ENCODE assay signal across 22 cellular contexts in the genomic region with DNA sequence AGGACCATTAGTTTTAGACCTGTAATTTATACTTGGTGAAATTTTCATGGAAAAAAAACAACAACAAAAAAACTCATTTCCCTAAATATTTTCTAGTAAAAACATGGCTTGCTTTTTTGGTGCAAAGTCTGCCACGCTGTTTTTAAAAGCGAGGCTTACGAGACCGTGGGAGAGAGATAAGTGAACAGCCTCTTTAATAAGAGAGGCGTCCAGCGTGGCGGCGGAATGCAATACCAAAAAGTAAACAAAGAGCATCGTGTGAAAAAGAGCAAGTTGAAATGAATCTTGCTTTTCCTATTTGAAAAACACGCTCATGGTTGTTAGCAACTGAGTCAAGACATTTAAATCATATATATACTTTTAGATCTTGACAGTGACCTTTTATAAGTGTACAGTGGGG. TPM values are rescaled to one million over a fixed set of nuclear protein-coding genes. Genes with fewer than 3 reads are reported as not detected.
A peak's percentile ranks its signal among the peaks of the same experiment; 100 is the strongest.
DNase-seq lines count a peak whose midpoint lies in the region; TF ChIP-seq lines count a peak whose summit lies in the region.
"Had no signal": no experiment of that assay in that cellular context is flagged by ENCODE, and none has a peak within 500 bp of the region (broad histone marks: within the 10 kb centered on the region; RNA-seq: fewer than 3 reads in every experiment).

No MANE protein-coding gene starts in this region.

- H3K79me2 ChIP-seq in parathyroid adenoma: no peaks in the 10 kb centered on the region

- H3K9me3 ChIP-seq in parathyroid adenoma (ENCODE audit: control insufficient read depth, low read length): no peaks in the 10 kb centered on the region
- H3K9me3 ChIP-seq: BE2C had no signal

- intact Hi-C loops in activated CD4-positive, alpha-beta T cell treated with anti-CD3 and anti-CD28 coated beads, Interleukin-2, amount 10 ng/mL, durations not matched to agents 24 days and 14 days (cut with micrococcal nuclease): loop anchor here (10.0 kb wide), 1 partner anchor 269 kb away; no protein-coding TSS in a partner anchor

- H3K4me1 ChIP-seq in parathyroid adenoma: peaks cover 38% of the 10 kb centered on the region

- no peak overlapping the region for H3K27ac Mint-ChIP-seq in activated CD4-positive, alpha-beta T cell treated with anti-CD3 and anti-CD28 coated beads, Interleukin-2, amount 10 ng/mL, durations not matched to agents 24 days and 14 days
- H3K27ac Mint-ChIP-seq: CD14-positive monocyte; CD4-positive, alpha-beta memory T cell had no signal

- peak overlapping the region; percentile 45 for H3K4me2 ChIP-seq in parathyroid adenoma (ENCODE audit: low read length)
- H3K4me2 ChIP-seq: BLaER1 had no signal

- H3K4me3 ChIP-seq in choroid plexus epithelial cell (ENCODE audit: low read depth, low read length) (no peak overlapping the region), parathyroid adenoma (ENCODE audit: low read depth, low read length) (no peak overlapping the region)
- H3K4me3 ChIP-seq: BLaER1 had no signal

- H3K36me3 ChIP-seq in parathyroid adenoma (ENCODE audit: control insufficient read depth, insufficient read depth, low read length): no peaks in the 10 kb centered on the region
- H3K36me3 ChIP-seq: BE2C, BLaER1 had no signal

- H3K27me3 Mint-ChIP-seq in activated CD4-positive, alpha-beta T cell treated with anti-CD3 and anti-CD28 coated beads, Interleukin-2, amount 10 ng/mL, durations not matched to agents 24 days and 14 days: peaks cover 14% of the 10 kb centered on the region

- no peaks in the 10 kb centered on the region for H3K27me3 ChIP-seq in parathyroid adenoma (ENCODE audit: control insufficient read depth, insufficient read depth, low read length)
- H3K27me3 ChIP-seq: BE2C, BLaER1 had no signal

- H3K36me3 Mint-ChIP-seq in activated CD4-positive, alpha-beta T cell treated with anti-CD3 and anti-CD28 coated beads, Interleukin-2, amount 10 ng/mL, durations not matched to agents 24 days and 14 days (ENCODE audit: low read depth): peaks cover 4% of the 10 kb centered on the region
- H3K36me3 Mint-ChIP-seq: CD14-positive monocyte; CD4-positive, alpha-beta memory T cell; CD4-positive, CD25-positive, alpha-beta regulatory T cell had no signal

- no peak overlapping the region for H3K4me3 Mint-ChIP-seq in activated CD4-positive, alpha-beta T cell treated with anti-CD3 and anti-CD28 coated beads, Interleukin-2, amount 10 ng/mL, durations not matched to agents 24 days and 14 days
- H3K4me3 Mint-ChIP-seq: CD14-positive monocyte; CD4-positive, alpha-beta memory T cell; CD4-positive, CD25-positive, alpha-beta regulatory T cell; CD8-positive, alpha-beta memory T cell had no signal

- TF ChIP-seq CTCF in choroid plexus epithelial cell (conservative IDR thresholded peaks at IDR 0.05; ENCODE audit: low read depth, low read length) (no peak), parathyroid adenoma (IDR thresholded peaks at IDR 0.05) (no peak)

- no peak overlapping the region for H2AFZ ChIP-seq in parathyroid adenoma

- H3K27ac ChIP-seq in parathyroid adenoma: no peak overlapping the region
- H3K27ac ChIP-seq: BLaER1 had no signal

- peaks cover 7% of the 10 kb centered on the region for H3K4me1 Mint-ChIP-seq in activated CD4-positive, alpha-beta T cell treated with anti-CD3 and anti-CD28 coated beads, Interleukin-2, amount 10 ng/mL, durations not matched to agents 24 days and 14 days

- DNase-seq in activated CD4-positive, alpha-beta T cell treated with anti-CD3 and anti-CD28 coated beads, Interleukin-2, amount 10 ng/mL, durations not matched to agents 24 days and 14 days: peak; percentile 40
- no peak for DNase-seq in activated CD4-positive, alpha-beta T cell treated with anti-CD3 and anti-CD28 coated beads, Interleukin-2, amount 50 U/mL, for 1 hour
- DNase-seq in choroid plexus epithelial cell (ENCODE audit: low read depth) (peak; percentile 19), left kidney (ENCODE audit: low read depth, low spot score) (peak; percentile 34), hepatic stellate cell (ENCODE audit: low spot score) (no peak), ecto neural progenitor cell (ENCODE audit: low spot score) (no peak), cerebellar nuclear complex (lab: John Stamatoyannopoulos, UW) (no peak)
- DNase-seq: 8988T; ACHN; BE2C; C1 segment of cervical spinal cord; CD4-positive, alpha-beta memory T cell; CD4-positive, CD25-positive, alpha-beta regulatory T cell; CD8-positive, alpha-beta memory T cell; COR-L47; DMS 273 treated with DMSO at 0.1 percent for 48 hours; DMS153; DMS79 treated with DMSO at 0.1 percent for 48 hours; GF-D8 had no signal

- H3K9me3 Mint-ChIP-seq in activated CD4-positive, alpha-beta T cell treated with anti-CD3 and anti-CD28 coated beads, Interleukin-2, amount 10 ng/mL, durations not matched to agents 24 days and 14 days: peaks cover 6% of the 10 kb centered on the region

- no peak overlapping the region for H3K9ac ChIP-seq in parathyroid adenoma
- H3K9ac ChIP-seq: BLaER1 had no signal

RNA-seq across cellular contexts. Expression of a gene that starts 10.5 kb away (rescaled TPM):
- 171 and 172 TPM in 2 replicates for total RNA-seq in activated CD4-positive, alpha-beta T cell treated with anti-CD3 and anti-CD28 coated beads, Interleukin-2, amount 10 ng/mL, durations not matched to agents 24 days and 14 days

Comparison
In these comparisons a context has a peak if more than half of its experiments do, and no peak if none do; other contexts are left out.
1. DNase-seq: peak in activated CD4-positive, alpha-beta T cell treated with anti-CD3 and anti-CD28 coated beads, Interleukin-2, amount 10 ng/mL, durations not matched to agents 24 days and 14 days (single experiment), choroid plexus epithelial cell (single experiment) and left kidney (single experiment); none in activated CD4-positive, alpha-beta T cell treated with anti-CD3 and anti-CD28 coated beads, Interleukin-2, amount 50 U/mL, for 1 hour (single experiment), hepatic stellate cell (single experiment), ecto neural progenitor cell (single experiment) and cerebellar nuclear complex (0 of 2).